In the genomic region with DNA sequence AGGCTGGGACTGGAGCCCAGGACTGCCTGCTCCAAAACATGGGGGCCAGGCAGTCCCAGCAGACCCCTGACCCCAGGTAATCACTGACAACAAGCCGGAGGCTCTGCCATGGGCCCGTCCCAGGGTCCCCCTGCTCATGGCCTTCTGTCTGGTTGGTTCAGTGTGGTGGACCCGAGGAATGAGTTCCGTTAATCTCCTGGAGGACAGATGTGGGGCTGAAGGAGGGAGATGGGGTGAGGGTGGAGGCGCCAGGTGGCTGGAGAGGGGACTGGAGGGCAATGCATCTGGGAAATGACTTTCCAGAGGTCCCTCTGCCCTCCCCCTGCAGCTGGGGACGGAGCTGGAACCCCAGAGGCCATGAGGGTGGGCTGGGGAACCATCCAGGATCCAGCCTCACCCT, we compare ENCODE assay signal across 17 cellular contexts.
DNase-seq lines count a peak whose midpoint lies in the region; ATAC-seq, FAIRE-seq and TF ChIP-seq lines count a peak whose summit lies in the region.
"Had no signal": no experiment of that assay in that cellular context is flagged by ENCODE, and none has a peak within 500 bp of the region (broad histone marks: within the 10 kb centered on the region; RNA-seq: fewer than 3 reads in every experiment).

No MANE protein-coding gene starts in this region.

- in situ Hi-C loops in HepG2 (cut with HindIII; ENCODE audit: extremely low pct_ligation_motif_present, low pct_unique_long_range_greater_than_20kb) = no loop called here

- H3K27ac ChIP-seq in HepG2 (ENCODE audit: extremely low read length, insufficient read depth, low read length) (no peak overlapping the region), right lobe of liver (no peak overlapping the region), vagina (peak overlapping the region; percentile 78)

- no peaks in the 10 kb centered on the region for H3K27me3 Mint-ChIP-seq in effector memory CD8-positive, alpha-beta T cell
- H3K27me3 Mint-ChIP-seq in naive thymus-derived CD8-positive, alpha-beta T cell = no peaks in the 10 kb centered on the region
- H3K27me3 Mint-ChIP-seq in activated T-helper 2 cell treated with anti-CD3 and anti-CD28 coated beads, Interferon-gamma antibody, Interleukin-2, Interleukin-4, amounts not matched to agents 10 μg/mL and 5 μg/mL and 100 μg/mL, durations not matched to agents 14 hours and 24 hours and 36 hours (ENCODE audit: low read depth) = peaks cover 4% of the 10 kb centered on the region
- H3K27me3 Mint-ChIP-seq: T-cell had no signal

- H3K4me1 Mint-ChIP-seq in effector memory CD8-positive, alpha-beta T cell (ENCODE audit: low read depth in 2 of 2) = peaks cover 3 to 4% of the 10 kb centered on the region in 2 donors
- peaks cover 17 to 39% (median 23%) of the 10 kb centered on the region in 4 donors for H3K4me1 Mint-ChIP-seq in naive thymus-derived CD8-positive, alpha-beta T cell
- peaks cover 9% of the 10 kb centered on the region for H3K4me1 Mint-ChIP-seq in activated T-helper 2 cell treated with anti-CD3 and anti-CD28 coated beads, Interferon-gamma antibody, Interleukin-2, Interleukin-4, amounts not matched to agents 10 μg/mL and 5 μg/mL and 100 μg/mL, durations not matched to agents 14 hours and 24 hours and 36 hours (ENCODE audit: low read depth)

- H3K4me1 ChIP-seq in HepG2 (ENCODE audit: insufficient read depth, low read length) (peaks cover 79% of the 10 kb centered on the region), right lobe of liver (peaks cover 0 to 2% (median 0%) of the 10 kb centered on the region in 4 donors), vagina (peaks cover 36% of the 10 kb centered on the region)

- no peak for DNase-seq in HepG2 (ENCODE audit: low spot score)
- DNase-seq in right lobe of liver = no peak
- no peak for DNase-seq in effector memory CD8-positive, alpha-beta T cell
- DNase-seq in naive thymus-derived CD8-positive, alpha-beta T cell = no peak
- no peak for DNase-seq in vagina (ENCODE audit: extremely low spot score in 2 of 2)
- DNase-seq in posterior vena cava (ENCODE audit: low spot score) = no peak
- DNase-seq in activated T-helper 2 cell treated with anti-CD3 and anti-CD28 coated beads, Interferon-gamma antibody, Interleukin-2, Interleukin-4, amounts not matched to agents 10 μg/mL and 5 μg/mL and 100 μg/mL, durations not matched to agents 14 hours and 24 hours and 36 hours (ENCODE audit: low spot score) = no peak
- no peak for DNase-seq in NCI-H226
- DNase-seq: activated T-cell treated with anti-CD3 and anti-CD28 coated beads for 4 hours, GF-D8, natural killer cell, NCI-H1048, SHP77 had no signal

- no peaks in the 10 kb centered on the region for H3K36me3 ChIP-seq in HepG2 (replicated peaks in 1 of 2; ENCODE audit: control insufficient read depth in 1 of 2, insufficient read depth in 2 of 2, low read length in 2 of 2)
- no peaks in the 10 kb centered on the region for H3K36me3 ChIP-seq in right lobe of liver
- no peaks in the 10 kb centered on the region for H3K36me3 ChIP-seq in vagina

- H3K9me3 ChIP-seq in HepG2 (ENCODE audit: low read length) (no peaks in the 10 kb centered on the region), right lobe of liver (no peaks in the 10 kb centered on the region), vagina (no peaks in the 10 kb centered on the region)
- H3K9me3 ChIP-seq: A549 had no signal

- ATAC-seq in HepG2 (no peak), right lobe of liver (no peak)
- ATAC-seq in effector memory CD8-positive, alpha-beta T cell (replicated peaks) = no peak
- ATAC-seq in naive thymus-derived CD8-positive, alpha-beta T cell = no peak
- ATAC-seq: A549 had no signal

- peaks cover 2% of the 10 kb centered on the region for H3K79me2 ChIP-seq in HepG2 (ENCODE audit: insufficient read depth, low read length)

- H3K9ac ChIP-seq in HepG2 (ENCODE audit: insufficient read depth, low read depth, low read length) = peak overlapping the region; percentile 55; the same call in 1 of the 2 replicates

- H3K4me2 ChIP-seq in HepG2 (ENCODE audit: low read depth, low read length) = no peak overlapping the region; the same call in 1 of the 2 replicates
- H3K4me2 ChIP-seq: A549 had no signal

- TF ChIP-seq POLR2A in HepG2 (IDR thresholded peaks at IDR 0.05; ENCODE audit: insufficient read depth in 1 of 2, low read depth in 2 of 2, low read length in 2 of 2) = no peak
- TF ChIP-seq POLR2A in right lobe of liver (IDR thresholded peaks at IDR 0.05) = no peak
- no peak for TF ChIP-seq POLR2A in vagina (IDR thresholded peaks at IDR 0.05)

- BruUV-seq in HepG2 (replicated peaks; lab: Mats Ljungman, UMichigan) = no TSS peak

- TF ChIP-seq CTCF in HepG2 (CRISPR knock-in tag; IDR thresholded peaks at IDR 0.05) (no peak), right lobe of liver (IDR thresholded peaks at IDR 0.05) (no peak), vagina (IDR thresholded peaks at IDR 0.05) (no peak)

- no peak overlapping the region for H3K4me3 ChIP-seq in HepG2 (replicated peaks in 1 of 3; ENCODE audit: insufficient read depth in 1 of 3, low read depth in 2 of 3, low read length in 3 of 3)
- no peak overlapping the region for H3K4me3 ChIP-seq in right lobe of liver
- no peak overlapping the region for H3K4me3 ChIP-seq in vagina
- H3K4me3 ChIP-seq: A549 had no signal

- WGBS in HepG2 (ENCODE audit: low lambda C conversion rate) = 95% methylated on average over 5 of the region's 6 CpGs
- 70% methylated on average over 2 of the region's 6 CpGs for WGBS in right lobe of liver (ENCODE audit: insufficient coverage, low coverage, low lambda C conversion rate, missing lambda C conversion rate)

- FAIRE-seq in HepG2 (lab: Jason Lieb, UNC) = no peak
- FAIRE-seq: A549, colon had no signal

- no peaks in the 10 kb centered on the region for H3K9me3 Mint-ChIP-seq in effector memory CD8-positive, alpha-beta T cell
- H3K9me3 Mint-ChIP-seq in naive thymus-derived CD8-positive, alpha-beta T cell = no peaks in the 10 kb centered on the region
- H3K9me3 Mint-ChIP-seq in activated T-helper 2 cell treated with anti-CD3 and anti-CD28 coated beads, Interferon-gamma antibody, Interleukin-2, Interleukin-4, amounts not matched to agents 10 μg/mL and 5 μg/mL and 100 μg/mL, durations not matched to agents 14 hours and 24 hours and 36 hours = no peaks in the 10 kb centered on the region
- H3K9me3 Mint-ChIP-seq: natural killer cell, T-cell had no signal

- no peaks in the 10 kb centered on the region for H4K20me1 ChIP-seq in HepG2 (ENCODE audit: insufficient read depth, low read length)

- POLR2A ChIA-PET in HepG2 (lab: Yijun Ruan, JAX) = interaction anchor here (1.1 kb wide), 1 partner anchor 37 kb away, joined by 5 read pairs; no protein-coding TSS in a partner anchor
- POLR2A ChIA-PET in naive thymus-derived CD8-positive, alpha-beta T cell (lab: Charles Lee) = interaction anchor here (1.7 kb wide), 1 partner anchor 145 kb away, joined by 4 read pairs; no protein-coding TSS in a partner anchor

- H3K27me3 ChIP-seq in HepG2 (ENCODE audit: control insufficient read depth in 1 of 2, insufficient read depth in 2 of 2, low read length in 2 of 2) (no peaks in the 10 kb centered on the region), right lobe of liver (no peaks in the 10 kb centered on the region), vagina (no peaks in the 10 kb centered on the region)

- H3K36me3 Mint-ChIP-seq in effector memory CD8-positive, alpha-beta T cell (ENCODE audit: insufficient read depth) = no peaks in the 10 kb centered on the region
- no peaks in the 10 kb centered on the region for H3K36me3 Mint-ChIP-seq in naive thymus-derived CD8-positive, alpha-beta T cell
- no peaks in the 10 kb centered on the region for H3K36me3 Mint-ChIP-seq in activated T-helper 2 cell treated with anti-CD3 and anti-CD28 coated beads, Interferon-gamma antibody, Interleukin-2, Interleukin-4, amounts not matched to agents 10 μg/mL and 5 μg/mL and 100 μg/mL, durations not matched to agents 14 hours and 24 hours and 36 hours (ENCODE audit: low read depth)
- H3K36me3 Mint-ChIP-seq: natural killer cell, T-cell had no signal

- CTCF ChIA-PET in HepG2 (lab: Yijun Ruan, JAX; ENCODE audit: low intra/inter-chr PET ratio, low total read pairs) = no interaction called here

- TF ChIP-seq EP300 in HepG2 (IDR thresholded peaks at IDR 0.05; ENCODE audit: low read depth in 2 of 2, low read length in 2 of 2) (no peak), HepG2 (CRISPR knock-in tag; IDR thresholded peaks at IDR 0.05; ENCODE audit: borderline replicate concordance) (no peak)

- intact Hi-C loops in HepG2 (cut with micrococcal nuclease; ENCODE audit: unreplicated experiment) = loop anchor here (2.0 kb wide), 1 partner anchor 110 kb away; the partner anchor contains the start of gene SLC2A1
- intact Hi-C loops in right lobe of liver (cut with DNase I) = no loop called here
- intact Hi-C loops in vagina (cut with DNase I) = no loop called here
- intact Hi-C loops in posterior vena cava (cut with DNase I) = loop anchor here in 1 of 2 donors (1.0 kb wide), 1 partner anchor 18 kb away; no protein-coding TSS in a partner anchor
- intact Hi-C loops in activated T-helper 2 cell treated with anti-CD3 and anti-CD28 coated beads, Interferon-gamma antibody, Interleukin-2, Interleukin-4, amounts not matched to agents 10 μg/mL and 5 μg/mL and 100 μg/mL, durations not matched to agents 14 hours and 24 hours and 36 hours (cut with micrococcal nuclease) = no loop called here

- H3K27ac Mint-ChIP-seq in effector memory CD8-positive, alpha-beta T cell = no peak overlapping the region
- peak overlapping the region in 3 of 10 donors; percentile 1 to 46 (median 7) for H3K27ac Mint-ChIP-seq in naive thymus-derived CD8-positive, alpha-beta T cell
- no peak overlapping the region for H3K27ac Mint-ChIP-seq in activated T-helper 2 cell treated with anti-CD3 and anti-CD28 coated beads, Interferon-gamma antibody, Interleukin-2, Interleukin-4, amounts not matched to agents 10 μg/mL and 5 μg/mL and 100 μg/mL, durations not matched to agents 14 hours and 24 hours and 36 hours
- H3K27ac Mint-ChIP-seq: progenitor cell of endocrine pancreas had no signal

- TF ChIP-seq RAD21 in HepG2 (CRISPR knock-in tag; IDR thresholded peaks at IDR 0.05) = no peak

- H2AFZ ChIP-seq in HepG2 (ENCODE audit: low read length) = no peak overlapping the region

- peak overlapping the region; percentile 1 to 11 for H3K4me3 Mint-ChIP-seq in effector memory CD8-positive, alpha-beta T cell
- peak overlapping the region in 6 of 10 donors; percentile 20 to 61 (median 52) for H3K4me3 Mint-ChIP-seq in naive thymus-derived CD8-positive, alpha-beta T cell
- H3K4me3 Mint-ChIP-seq in activated T-helper 2 cell treated with anti-CD3 and anti-CD28 coated beads, Interferon-gamma antibody, Interleukin-2, Interleukin-4, amounts not matched to agents 10 μg/mL and 5 μg/mL and 100 μg/mL, durations not matched to agents 14 hours and 24 hours and 36 hours (ENCODE audit: low read depth) = no peak overlapping the region

TF ChIP-seq in HepG2, 621 proteins besides CTCF, POLR2A, EP300 and RAD21 (continues in another document):
- TF ChIP-seq POLR2G (IDR thresholded peaks at IDR 0.05; ENCODE audit: low read depth, low read length) (no peak), SYNCRIP (IDR thresholded peaks at IDR 0.05; ENCODE audit: insufficient read depth, low read depth, low read length) (no peak), RBFOX2 (IDR thresholded peaks at IDR 0.05; ENCODE audit: low read depth, low read length) (0 out of 2 replicates have a peak, but pooled peaks have one; percentile 10), AGO2 (optimal IDR thresholded peaks at IDR 0.05; ENCODE audit: low read depth, low read length) (peak; percentile 58), ZNF652 (CRISPR knock-in tag; IDR thresholded peaks at IDR 0.05; ENCODE audit: borderline replicate concordance, low read depth) (no peak)
